Comparison of ENCODE assay signal across 15 cellular contexts in the genomic region with DNA sequence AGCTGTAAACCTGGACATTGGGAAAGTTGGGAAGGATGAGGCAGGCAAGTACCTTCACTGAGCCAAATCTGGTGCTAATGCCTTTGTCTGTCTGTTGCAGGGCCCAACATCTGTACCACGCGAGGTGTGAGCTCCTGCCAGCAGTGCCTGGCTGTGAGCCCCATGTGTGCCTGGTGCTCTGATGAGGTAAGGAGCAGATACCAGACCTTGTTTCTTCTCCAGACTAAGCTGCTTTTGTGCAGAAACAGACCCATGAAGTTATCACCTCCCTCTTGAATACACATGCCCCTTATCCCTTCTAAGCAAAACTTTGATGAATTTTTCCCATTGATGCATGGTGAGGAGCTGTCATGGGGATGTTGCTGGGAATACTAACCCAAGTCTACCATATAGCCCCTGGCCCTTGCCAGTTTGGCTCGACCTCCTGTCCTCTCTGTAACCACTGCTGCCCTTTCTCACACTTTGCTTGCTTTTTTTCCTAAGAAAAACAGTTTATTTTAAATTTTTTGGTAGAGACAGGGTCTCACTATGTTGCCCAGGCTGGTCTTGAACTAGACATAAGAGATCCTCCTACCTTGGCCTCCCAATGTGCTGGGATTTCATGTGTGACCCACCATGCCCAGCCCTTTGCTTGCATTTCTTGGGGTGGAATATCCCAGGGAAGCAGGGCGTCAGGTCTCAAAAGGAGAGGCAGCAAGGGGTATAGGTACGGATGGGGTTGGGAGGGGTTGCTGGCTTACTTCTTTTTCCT. TPM values are rescaled to one million over a fixed set of nuclear protein-coding genes. Genes with fewer than 3 reads are reported as not detected.
DNase-seq lines count a peak whose midpoint lies in the region; ATAC-seq, FAIRE-seq and TF ChIP-seq lines count a peak whose summit lies in the region.
"Had no signal": no experiment of that assay in that cellular context is flagged by ENCODE, and none has a peak within 500 bp of the region (broad histone marks: within the 10 kb centered on the region; RNA-seq: fewer than 3 reads in every experiment).

No MANE protein-coding gene starts in this region.

- H3K27ac Mint-ChIP-seq in endodermal cell, result peak overlapping the region; percentile 90
- peak overlapping the region; percentile 72 for H3K27ac Mint-ChIP-seq in type B pancreatic cell
- H3K27ac Mint-ChIP-seq: activated CD4-positive, alpha-beta T cell treated with anti-CD3 and anti-CD28 coated beads for 36 hours; activated naive CD8-positive, alpha-beta T cell; CD14-positive monocyte; stimulated activated naive CD8-positive, alpha-beta T cell treated with anti-CD3 and anti-CD28 coated beads, Interleukin-15, Interleukin-2, amounts not matched to agents 100 ng/mL and 50 ng/mL, for 24 hours had no signal

- intact Hi-C loops in PC-3 (cut with micrococcal nuclease), result no loop called here

- no peaks in the 10 kb centered on the region for H3K79me2 ChIP-seq in PC-3 (ENCODE audit: low read length)

- H3K9me2 ChIP-seq in PC-3 (replicated peaks; ENCODE audit: low read length), result no peaks in the 10 kb centered on the region

- H3K27me3 ChIP-seq in PC-3 (ENCODE audit: low read length) (no peaks in the 10 kb centered on the region), endodermal cell (ENCODE audit: control insufficient read depth, insufficient read depth, low read length, poor library complexity, severe bottlenecking) (no peaks in the 10 kb centered on the region), muscle layer of duodenum (ENCODE audit: low read depth, low read length) (no peaks in the 10 kb centered on the region)

- no peak for TF ChIP-seq POLR2A in GM12891 (IDR thresholded peaks at IDR 0.05; ENCODE audit: low read depth, low read length)

- H2AFZ ChIP-seq in PC-3 (ENCODE audit: low read length), result no peak overlapping the region

- no peak overlapping the region for H3K4me3 ChIP-seq in PC-3 (ENCODE audit: low read length)
- no peak overlapping the region for H3K4me3 ChIP-seq in endodermal cell (ENCODE audit: low read length)
- no peak overlapping the region for H3K4me3 ChIP-seq in muscle layer of duodenum (ENCODE audit: low read depth in 1 of 2, low read length in 2 of 2)

- FAIRE-seq in GM12891 (lab: Jason Lieb, UNC), result no peak

- H3K9me3 Mint-ChIP-seq in endodermal cell (peaks cover 1% of the 10 kb centered on the region), type B pancreatic cell (peaks cover 1% of the 10 kb centered on the region)

- H3K9me3 ChIP-seq in PC-3 (ENCODE audit: low read length) (no peaks in the 10 kb centered on the region), endodermal cell (ENCODE audit: control insufficient read depth, low read length) (no peaks in the 10 kb centered on the region), muscle layer of duodenum (ENCODE audit: control insufficient read depth in 1 of 2, low read length in 2 of 2) (no peaks in the 10 kb centered on the region)

- no peak overlapping the region for H3K4me3 Mint-ChIP-seq in endodermal cell
- H3K4me3 Mint-ChIP-seq in type B pancreatic cell, result peak overlapping the region; percentile 44
- H3K4me3 Mint-ChIP-seq: activated CD4-positive, alpha-beta T cell treated with anti-CD3 and anti-CD28 coated beads for 36 hours; activated naive CD8-positive, alpha-beta T cell; central memory CD8-positive, alpha-beta T cell; stimulated activated naive CD8-positive, alpha-beta T cell treated with anti-CD3 and anti-CD28 coated beads, Interleukin-15, Interleukin-2, amounts not matched to agents 100 ng/mL and 50 ng/mL, for 24 hours had no signal

- TF ChIP-seq CTCF in PC-3 (conservative IDR thresholded peaks at IDR 0.05; ENCODE audit: low read depth, low read length) (no peak), endodermal cell (conservative IDR thresholded peaks at IDR 0.05) (no peak), type B pancreatic cell (conservative IDR thresholded peaks at IDR 0.05) (no peak)

- no peak for DNase-seq in PC-3
- no peak for DNase-seq in endodermal cell
- DNase-seq in type B pancreatic cell (ENCODE audit: extremely low spot score, unreplicated experiment), result no peak
- no peak for DNase-seq in AG20443 (ENCODE audit: low spot score)
- no peak for DNase-seq in GM12891 (ENCODE audit: insufficient read length, low spot score)
- DNase-seq: activated CD4-positive, alpha-beta T cell treated with anti-CD3 and anti-CD28 coated beads for 36 hours; NCI-H2081 treated with DMSO at 0.1 percent for 48 hours; NCI-H748 treated with DMSO at 0.1 percent for 48 hours; T-helper 2 cell had no signal

- H3K4me1 ChIP-seq in PC-3 (ENCODE audit: insufficient read depth, low read length), result peaks cover 35% of the 10 kb centered on the region
- peaks cover 9% of the 10 kb centered on the region for H3K4me1 ChIP-seq in endodermal cell (ENCODE audit: control insufficient read depth, insufficient read depth, low read length)
- H3K4me1 ChIP-seq in muscle layer of duodenum (ENCODE audit: control insufficient read depth in 1 of 2, insufficient read depth in 2 of 2, low read length in 2 of 2), result peaks cover 25 to 51% of the 10 kb centered on the region in 2 donors

- H3K4me2 ChIP-seq in PC-3 (ENCODE audit: low read length), result 0 out of 2 replicates have a peak overlapping the region, but pooled peaks have one; percentile 26

- H3K36me3 Mint-ChIP-seq in endodermal cell (ENCODE audit: low read depth), result no peaks in the 10 kb centered on the region
- H3K36me3 Mint-ChIP-seq in type B pancreatic cell, result no peaks in the 10 kb centered on the region
- H3K36me3 Mint-ChIP-seq: CD14-positive monocyte had no signal

- H4K20me1 ChIP-seq in PC-3 (ENCODE audit: low read length), result no peaks in the 10 kb centered on the region

- H3K36me3 ChIP-seq in PC-3 (ENCODE audit: low read depth, low read length) (no peaks in the 10 kb centered on the region), endodermal cell (ENCODE audit: control insufficient read depth, insufficient read depth, low read length) (no peaks in the 10 kb centered on the region), muscle layer of duodenum (ENCODE audit: control insufficient read depth in 1 of 2, insufficient read depth in 2 of 2, low read length in 2 of 2) (peaks cover 0 to under 1% of the 10 kb centered on the region in 2 donors)

- 90 to 93% methylated on average over 3 to 5 of the region's 5 CpGs for WGBS in endodermal cell (ENCODE audit: insufficient coverage in 1 of 2, insufficient read length in 1 of 2), 2 experiments

- peaks cover 37% of the 10 kb centered on the region for H3K4me1 Mint-ChIP-seq in endodermal cell
- peaks cover 45% of the 10 kb centered on the region for H3K4me1 Mint-ChIP-seq in type B pancreatic cell (ENCODE audit: unreplicated experiment)
- H3K4me1 Mint-ChIP-seq: activated CD4-positive, alpha-beta T cell treated with anti-CD3 and anti-CD28 coated beads for 36 hours had no signal

- no peaks in the 10 kb centered on the region for H3K27me3 Mint-ChIP-seq in endodermal cell (ENCODE audit: insufficient read depth)
- H3K27me3 Mint-ChIP-seq in type B pancreatic cell, result peaks cover 3% of the 10 kb centered on the region

- ATAC-seq in PC-3 (no peak), HG03521 (IDR thresholded peaks at IDR 0.05; ENCODE audit: unreplicated experiment) (no peak)
- ATAC-seq: activated CD4-positive, alpha-beta T cell treated with anti-CD3 and anti-CD28 coated beads for 36 hours had no signal

- CTCF ChIA-PET in PC-3 (lab: Charles Lee), result no interaction called here

- H3K9ac ChIP-seq in PC-3 (ENCODE audit: low read length) (no peak overlapping the region), endodermal cell (ENCODE audit: extremely low read depth, low read length, poor library complexity, severe bottlenecking) (no peak overlapping the region)

- BruUV-seq in PC-3 (replicated peaks; lab: Mats Ljungman, UMichigan), result no TSS peak

- no peaks in the 10 kb centered on the region for H3F3A ChIP-seq in PC-3 (ENCODE audit: low read length, unreplicated experiment)

- H3K27ac ChIP-seq in PC-3 (ENCODE audit: low read length) (no peak overlapping the region), endodermal cell (ENCODE audit: low read depth, low read length) (no peak overlapping the region), muscle layer of duodenum (ENCODE audit: low read length) (peak overlapping the region; percentile 85)

- POLR2A ChIA-PET in PC-3 (lab: Charles Lee; ENCODE audit: unreplicated experiment), result no interaction called here

TF ChIP-seq in GM12891, 5 proteins besides CTCF, POLR2A, EP300 and RAD21:
- TF ChIP-seq PAX5 (IDR thresholded peaks at IDR 0.05; ENCODE audit: insufficient read depth, low read length, severe bottlenecking) (no peak), SPI1 (IDR thresholded peaks at IDR 0.05; ENCODE audit: low read depth, low read length) (no peak), POLR2AphosphoS5 (IDR thresholded peaks at IDR 0.05; ENCODE audit: low read depth, low read length) (no peak)

RNA-seq across cellular contexts. Expression of a gene that starts 20.9 kb away (rescaled TPM):
- total RNA-seq in PC-3 (2014; rRNA removed) (0.36 and 0.69 TPM in 2 replicates), endodermal cell (under 1 TPM; 0.51 to 0.73 TPM), type B pancreatic cell (ENCODE audit: low replicate concordance) (0.36 and 1.6 TPM in 2 replicates)
- polyA plus RNA-seq in endodermal cell (2013, experiment 1 of 2), result 0.18 TPM
- 0.33 TPM for polyA plus RNA-seq in endodermal cell (2013, experiment 2 of 2)
- 0.51 TPM for polyA plus RNA-seq in GM12891 (2012; ENCODE audit: low read depth, missing spikeins)

RNA-seq across cellular contexts. Expression of a gene that starts 49.3 kb away (rescaled TPM):
- total RNA-seq in PC-3 (2014; rRNA removed) (1.2 and 2.7 TPM in 2 replicates), endodermal cell (1 to 10 TPM; 4.3 to 8.9 TPM), type B pancreatic cell (ENCODE audit: low replicate concordance) (4.4 and 7.1 TPM in 2 replicates)
- polyA plus RNA-seq in endodermal cell (2013, experiment 1 of 2), result 0.89 TPM
- polyA plus RNA-seq in endodermal cell (2013, experiment 2 of 2), result 0.99 TPM
- polyA plus RNA-seq in GM12891 (2012; ENCODE audit: low read depth, missing spikeins), result 2.0 TPM
